Comparison of ENCODE assay signal across 18 cellular contexts in genomic region chr2:70707706-70708105, GRCh38.
"Had no signal": no experiment of that assay in that cellular context is flagged by ENCODE, and none has a peak within 500 bp of the region (broad histone marks: within the 10 kb centered on the region; RNA-seq: fewer than 3 reads in every experiment).

No MANE protein-coding gene starts in this region.

- H3K27me3 ChIP-seq: hepatocyte, ovary, testis, tibial nerve, upper lobe of right lung, vagina had no signal

- H3K4me1 ChIP-seq: foreskin keratinocyte, testis, tibial nerve, upper lobe of right lung, vagina had no signal

- H3K36me3 ChIP-seq: ovary, tibial nerve, upper lobe of right lung, vagina had no signal

- H3K4me2 ChIP-seq: hepatocyte, smooth muscle cell had no signal

- DNase-seq: dermis blood vessel endothelial cell; foreskin keratinocyte; left colon; left ventricle myocardium superior; mesenchymal stem cell; naive B cell; nucleus accumbens; ovary; right cardiac atrium; stimulated activated CD4-positive, alpha-beta T cell treated with anti-CD3 and anti-CD28 coated beads, Interleukin-2, amount 100 ng/mL, for 48 hours; stimulated activated naive CD8-positive, alpha-beta T cell treated with anti-CD3 and anti-CD28 coated beads, Interleukin-15, amount 100 ng/mL, for 72 hours; testis; upper lobe of right lung had no signal

- ATAC-seq: foreskin keratinocyte, left colon, left ventricle myocardium superior, right cardiac atrium, upper lobe of right lung had no signal

- H3K9me3 ChIP-seq: ovary, testis, tibial nerve, upper lobe of right lung, vagina had no signal

- H2AFZ ChIP-seq: hepatocyte had no signal

- H3K9me3 Mint-ChIP-seq: stimulated activated naive CD8-positive, alpha-beta T cell treated with anti-CD3 and anti-CD28 coated beads, Interleukin-15, amount 100 ng/mL, for 72 hours had no signal

- H3K4me3 Mint-ChIP-seq: naive B cell; stimulated activated naive CD8-positive, alpha-beta T cell treated with anti-CD3 and anti-CD28 coated beads, Interleukin-15, amount 100 ng/mL, for 72 hours had no signal

- H3K4me3 ChIP-seq: hepatocyte, lung, ovary, smooth muscle cell, testis, tibial nerve, upper lobe of right lung, vagina had no signal

- H3K27me3 Mint-ChIP-seq: naive B cell; stimulated activated naive CD8-positive, alpha-beta T cell treated with anti-CD3 and anti-CD28 coated beads, Interleukin-15, amount 100 ng/mL, for 72 hours had no signal

- H3K27ac ChIP-seq: foreskin keratinocyte, hepatocyte, ovary, testis, tibial nerve, upper lobe of right lung, vagina had no signal
